Comparison of ENCODE assay signal across 17 cellular contexts in the genomic region with DNA sequence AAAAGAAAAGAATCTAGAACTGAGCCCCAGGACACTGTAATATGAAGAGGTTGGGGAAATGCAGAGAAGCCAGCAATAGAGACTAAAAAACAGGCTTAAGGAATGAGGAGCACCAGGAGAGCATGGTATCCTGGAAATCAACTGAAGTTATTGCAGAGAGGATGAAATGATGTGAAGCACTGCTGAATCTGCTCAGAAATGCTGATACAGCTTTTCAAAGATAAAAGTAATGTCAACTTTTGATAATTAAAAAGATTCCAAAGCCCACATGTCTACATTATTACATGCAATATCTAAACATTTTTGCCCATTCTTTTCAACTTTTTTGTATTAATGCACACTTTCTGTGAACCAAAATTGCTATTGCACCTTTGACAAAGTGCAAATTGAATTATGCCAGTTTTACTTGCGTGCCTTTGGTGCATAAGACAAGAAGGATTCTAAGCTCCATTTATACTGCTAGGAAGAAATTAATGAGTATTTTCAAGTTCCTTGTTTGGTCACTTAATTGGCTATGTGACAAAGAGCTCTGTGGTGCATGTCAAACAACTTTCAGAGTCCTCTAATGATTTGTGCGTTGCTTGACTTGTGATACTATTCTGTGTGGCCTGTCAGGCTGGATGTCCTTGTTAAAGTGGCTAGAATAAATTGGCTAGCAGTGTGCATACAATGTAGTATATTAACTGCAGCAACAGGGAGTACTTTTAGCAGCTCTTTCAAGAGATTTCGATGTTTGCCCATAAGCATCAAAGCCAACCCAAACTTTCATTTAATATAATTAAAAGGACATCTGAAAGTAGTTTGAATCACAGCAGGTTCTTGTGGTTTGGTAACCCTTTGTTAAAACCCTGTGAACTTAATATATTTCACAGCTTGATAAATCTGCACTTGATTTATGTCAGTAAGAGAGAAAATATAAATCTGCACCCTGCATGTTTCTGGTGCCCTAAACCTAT.
"Had no signal": no experiment of that assay in that cellular context is flagged by ENCODE, and none has a peak within 500 bp of the region (broad histone marks: within the 10 kb centered on the region; RNA-seq: fewer than 3 reads in every experiment).

No MANE protein-coding gene starts in this region.

- H3K9me3 Mint-ChIP-seq: activated CD4-positive, alpha-beta T cell treated with anti-CD3 and anti-CD28 coated beads, Interleukin-2, amount 10 ng/mL, durations not matched to agents 24 days and 14 days had no signal

- H3K4me2 ChIP-seq: hepatocyte, smooth muscle cell had no signal

- H3K27ac Mint-ChIP-seq: activated B cell treated with CpG ODN at 0.5 μM for 24 hours; activated CD4-positive, alpha-beta T cell treated with anti-CD3 and anti-CD28 coated beads, Interleukin-2, amount 10 ng/mL, durations not matched to agents 24 days and 14 days; activated naive CD4-positive, alpha-beta T cell treated with anti-CD3 and anti-CD28 coated beads, Interleukin-2, amount 50 U/mL, for 72 hours; stimulated activated memory B cell treated with anti-CD40 and anti-IgM and Interleukin-4, amounts not matched to agents 10 μg/mL and 1 μg/mL and 100 μg/mL, for 72 hours had no signal

- DNase-seq: activated B cell treated with CpG ODN at 0.5 μM for 24 hours; activated CD4-positive, alpha-beta T cell treated with anti-CD3 and anti-CD28 coated beads, Interleukin-2, amount 10 ng/mL, durations not matched to agents 24 days and 14 days; activated CD8-positive, alpha-beta memory T cell treated with anti-CD3 and anti-CD28 coated beads for 24 hours; amniotic stem cell; dermis blood vessel endothelial cell; erythroblast; kidney; mesendoderm; pancreas; tibial artery; uterus had no signal

- H3K79me2 ChIP-seq: hepatocyte had no signal

- H3K27me3 Mint-ChIP-seq: activated B cell treated with CpG ODN at 0.5 μM for 24 hours; activated CD4-positive, alpha-beta T cell treated with anti-CD3 and anti-CD28 coated beads, Interleukin-2, amount 10 ng/mL, durations not matched to agents 24 days and 14 days; stimulated activated memory B cell treated with anti-CD40 and anti-IgM and Interleukin-4, amounts not matched to agents 10 μg/mL and 1 μg/mL and 100 μg/mL, for 72 hours had no signal

- H3K4me3 Mint-ChIP-seq: activated B cell treated with CpG ODN at 0.5 μM for 24 hours; activated CD4-positive, alpha-beta T cell treated with anti-CD3 and anti-CD28 coated beads, Interleukin-2, amount 10 ng/mL, durations not matched to agents 24 days and 14 days; stimulated activated memory B cell treated with anti-CD40 and anti-IgM and Interleukin-4, amounts not matched to agents 10 μg/mL and 1 μg/mL and 100 μg/mL, for 72 hours had no signal

- ATAC-seq: activated naive CD4-positive, alpha-beta T cell treated with anti-CD3 and anti-CD28 coated beads, Interleukin-2, amount 50 U/mL, for 72 hours; pancreas; stimulated activated memory B cell treated with anti-CD40 and anti-IgM and Interleukin-4, amounts not matched to agents 10 μg/mL and 1 μg/mL and 100 μg/mL, for 72 hours had no signal

- H3K27ac ChIP-seq: breast epithelium, hepatocyte, pancreas, right atrium auricular region, tibial artery, uterus had no signal

- H3K9me3 ChIP-seq: breast epithelium, pancreas, right atrium auricular region, tibial artery, uterus had no signal

- H3K4me3 ChIP-seq: breast epithelium, hepatocyte, pancreas, right atrium auricular region, smooth muscle cell, tibial artery, uterus had no signal

- H3K36me3 Mint-ChIP-seq: activated naive CD4-positive, alpha-beta T cell treated with anti-CD3 and anti-CD28 coated beads, Interleukin-2, amount 50 U/mL, for 72 hours; stimulated activated memory B cell treated with anti-CD40 and anti-IgM and Interleukin-4, amounts not matched to agents 10 μg/mL and 1 μg/mL and 100 μg/mL, for 72 hours had no signal

- H3K4me1 ChIP-seq: breast epithelium, right atrium auricular region, uterus had no signal

- H2AFZ ChIP-seq: hepatocyte had no signal

- H3K27me3 ChIP-seq: breast epithelium, hepatocyte, pancreas, right atrium auricular region, tibial artery, uterus had no signal

- H3K4me1 Mint-ChIP-seq: activated B cell treated with CpG ODN at 0.5 μM for 24 hours; activated CD4-positive, alpha-beta T cell treated with anti-CD3 and anti-CD28 coated beads, Interleukin-2, amount 10 ng/mL, durations not matched to agents 24 days and 14 days; stimulated activated memory B cell treated with anti-CD40 and anti-IgM and Interleukin-4, amounts not matched to agents 10 μg/mL and 1 μg/mL and 100 μg/mL, for 72 hours had no signal
